In the genomic region with DNA sequence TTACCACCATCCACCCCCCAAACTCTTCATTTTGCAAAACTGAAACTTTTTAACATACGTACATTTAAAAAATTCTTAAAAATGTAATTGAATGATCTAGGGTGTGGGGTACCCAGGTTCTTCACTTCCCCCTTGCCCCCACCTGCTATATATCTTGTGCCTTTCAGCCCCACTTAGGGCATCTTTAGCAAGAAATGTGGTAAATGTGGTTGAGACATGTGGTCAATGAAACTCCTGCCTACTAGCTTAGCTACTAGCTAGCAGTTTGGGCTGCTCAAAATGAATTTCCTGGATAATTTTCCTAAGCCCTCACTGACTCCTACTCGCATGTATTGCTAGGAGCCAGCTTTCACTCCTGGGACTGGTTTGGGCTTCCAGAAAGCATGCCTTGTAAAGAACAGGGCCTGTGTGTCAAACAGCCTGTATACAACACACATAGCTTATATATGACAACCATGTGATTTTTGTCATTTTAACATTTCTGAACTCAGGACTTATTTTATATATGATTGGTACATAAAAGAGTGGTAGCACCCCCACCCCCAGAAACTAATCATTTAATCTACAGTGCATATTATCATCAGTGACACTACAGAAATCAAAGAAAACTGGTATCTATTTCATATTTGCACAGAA, we compare ENCODE assay signal across 1 cellular context.
TF ChIP-seq lines count a peak whose summit lies in the region.

No MANE protein-coding gene starts in this region.

TF ChIP-seq in GM12878, 131 proteins besides CTCF, POLR2A, EP300 and RAD21 (continued from another document and continues in another):
- peak; percentile 75; the same call in 1 of the 2 replicates for TF ChIP-seq ZNF592 (IDR thresholded peaks at IDR 0.05)
- TF ChIP-seq MTA3 (IDR thresholded peaks at IDR 0.05; ENCODE audit: borderline replicate concordance, low read length) = peak; percentile 78; the same call in 1 of the 2 replicates
- peak; percentile 56 for TF ChIP-seq MEF2B (IDR thresholded peaks at IDR 0.05; ENCODE audit: partially characterized antibody, poor library complexity, severe bottlenecking)
- TF ChIP-seq ATF2 (IDR thresholded peaks at IDR 0.05; ENCODE audit: low read length) = peak; percentile 47; the same call in 1 of the 2 replicates
- TF ChIP-seq FOXM1 (IDR thresholded peaks at IDR 0.05; ENCODE audit: low read depth, low read length) = peak; percentile 88; the same call in 1 of the 2 replicates
- TF ChIP-seq ETV6 (conservative IDR thresholded peaks at IDR 0.05 in 1 of 2, IDR thresholded peaks at IDR 0.05 in 1 of 2; ENCODE audit: borderline replicate concordance in 1 of 2, low read depth in 1 of 2) = no peak
- peak; percentile 81; the same call in 1 of the 2 replicates for TF ChIP-seq SPI1 (IDR thresholded peaks at IDR 0.05; ENCODE audit: borderline replicate concordance, insufficient read depth, low read depth, low read length)
- TF ChIP-seq IKZF2 (IDR thresholded peaks at IDR 0.05) = peak; percentile 90
- no peak for TF ChIP-seq MYB (IDR thresholded peaks at IDR 0.05; ENCODE audit: borderline replicate concordance, low read depth, low read length)
- no peak for TF ChIP-seq IRF3 (IDR thresholded peaks at IDR 0.05)
- TF ChIP-seq ZNF24 (IDR thresholded peaks at IDR 0.05) = 0 out of 2 replicates have a peak, but pooled peaks have one; percentile 49
- 0 out of 2 replicates have a peak, but pooled peaks have one; percentile 36 for TF ChIP-seq RCOR1 (conservative IDR thresholded peaks at IDR 0.05; ENCODE audit: low read depth, low read length)
- peak; percentile 89 for TF ChIP-seq IKZF1 (conservative IDR thresholded peaks at IDR 0.05)
- peak; percentile 68; the same call in 1 of the 2 replicates for TF ChIP-seq CREM (IDR thresholded peaks at IDR 0.05; ENCODE audit: low read depth)
- TF ChIP-seq, protein P1, sequence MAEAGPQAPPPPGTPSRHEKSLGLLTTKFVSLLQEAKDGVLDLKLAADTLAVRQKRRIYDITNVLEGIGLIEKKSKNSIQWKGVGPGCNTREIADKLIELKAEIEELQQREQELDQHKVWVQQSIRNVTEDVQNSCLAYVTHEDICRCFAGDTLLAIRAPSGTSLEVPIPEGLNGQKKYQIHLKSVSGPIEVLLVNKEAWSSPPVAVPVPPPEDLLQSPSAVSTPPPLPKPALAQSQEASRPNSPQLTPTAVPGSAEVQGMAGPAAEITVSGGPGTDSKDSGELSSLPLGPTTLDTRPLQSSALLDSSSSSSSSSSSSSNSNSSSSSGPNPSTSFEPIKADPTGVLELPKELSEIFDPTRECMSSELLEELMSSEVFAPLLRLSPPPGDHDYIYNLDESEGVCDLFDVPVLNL (IDR thresholded peaks at IDR 0.05; ENCODE audit: low read depth, low read length) = no peak
- TF ChIP-seq, protein P2, sequence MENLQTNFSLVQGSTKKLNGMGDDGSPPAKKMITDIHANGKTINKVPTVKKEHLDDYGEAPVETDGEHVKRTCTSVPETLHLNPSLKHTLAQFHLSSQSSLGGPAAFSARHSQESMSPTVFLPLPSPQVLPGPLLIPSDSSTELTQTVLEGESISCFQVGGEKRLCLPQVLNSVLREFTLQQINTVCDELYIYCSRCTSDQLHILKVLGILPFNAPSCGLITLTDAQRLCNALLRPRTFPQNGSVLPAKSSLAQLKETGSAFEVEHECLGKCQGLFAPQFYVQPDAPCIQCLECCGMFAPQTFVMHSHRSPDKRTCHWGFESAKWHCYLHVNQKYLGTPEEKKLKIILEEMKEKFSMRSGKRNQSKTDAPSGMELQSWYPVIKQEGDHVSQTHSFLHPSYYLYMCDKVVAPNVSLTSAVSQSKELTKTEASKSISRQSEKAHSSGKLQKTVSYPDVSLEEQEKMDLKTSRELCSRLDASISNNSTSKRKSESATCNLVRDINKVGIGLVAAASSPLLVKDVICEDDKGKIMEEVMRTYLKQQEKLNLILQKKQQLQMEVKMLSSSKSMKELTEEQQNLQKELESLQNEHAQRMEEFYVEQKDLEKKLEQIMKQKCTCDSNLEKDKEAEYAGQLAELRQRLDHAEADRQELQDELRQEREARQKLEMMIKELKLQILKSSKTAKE (IDR thresholded peaks at IDR 0.05; ENCODE audit: low read depth, poor library complexity, severe bottlenecking) = peak; percentile 79
- TF ChIP-seq NBN (IDR thresholded peaks at IDR 0.05) = peak; percentile 14; the same call in 1 of the 2 replicates
- no peak for TF ChIP-seq BCLAF1 (IDR thresholded peaks at IDR 0.05)
- TF ChIP-seq CEBPB (IDR thresholded peaks at IDR 0.05; ENCODE audit: borderline replicate concordance in 1 of 2, low read depth in 2 of 2, low read length in 2 of 2) = 0 out of 4 replicates have a peak, but pooled peaks of 1 of the 2 experiments have one; percentile 30
- peak; percentile 96 for TF ChIP-seq EED (IDR thresholded peaks at IDR 0.05; ENCODE audit: low read depth)
- TF ChIP-seq KLF5 (IDR thresholded peaks at IDR 0.05; ENCODE audit: partially characterized antibody) = peak; percentile 38
- no peak for TF ChIP-seq NKRF (conservative IDR thresholded peaks at IDR 0.05)
- TF ChIP-seq, protein P3, sequence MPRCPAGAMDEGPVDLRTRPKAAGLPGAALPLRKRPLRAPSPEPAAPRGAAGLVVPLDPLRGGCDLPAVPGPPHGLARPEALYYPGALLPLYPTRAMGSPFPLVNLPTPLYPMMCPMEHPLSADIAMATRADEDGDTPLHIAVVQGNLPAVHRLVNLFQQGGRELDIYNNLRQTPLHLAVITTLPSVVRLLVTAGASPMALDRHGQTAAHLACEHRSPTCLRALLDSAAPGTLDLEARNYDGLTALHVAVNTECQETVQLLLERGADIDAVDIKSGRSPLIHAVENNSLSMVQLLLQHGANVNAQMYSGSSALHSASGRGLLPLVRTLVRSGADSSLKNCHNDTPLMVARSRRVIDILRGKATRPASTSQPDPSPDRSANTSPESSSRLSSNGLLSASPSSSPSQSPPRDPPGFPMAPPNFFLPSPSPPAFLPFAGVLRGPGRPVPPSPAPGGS (IDR thresholded peaks at IDR 0.05; ENCODE audit: borderline replicate concordance, insufficient read depth, low read depth, low read length, poor library complexity, severe bottlenecking) = no peak
- no peak for TF ChIP-seq KAT2A (conservative IDR thresholded peaks at IDR 0.05; ENCODE audit: control insufficient read depth, low read depth, low read length)
- TF ChIP-seq TBL1XR1 (IDR thresholded peaks at IDR 0.05; ENCODE audit: low read depth, low read length) = peak; percentile 68; the same call in 1 of the 2 replicates
- peak; percentile 37; the same call in 1 of the 2 replicates for TF ChIP-seq ATF7 (IDR thresholded peaks at IDR 0.05; ENCODE audit: low read depth)
- TF ChIP-seq GATAD2B (conservative IDR thresholded peaks at IDR 0.05; ENCODE audit: low read depth) = peak; percentile 61; the same call in 1 of the 2 replicates
- TF ChIP-seq PAX5 (IDR thresholded peaks at IDR 0.05; ENCODE audit: borderline replicate concordance, low read depth, low read length) = peak; percentile 81; the same call in 1 of the 2 replicates
- TF ChIP-seq ZNF687 (IDR thresholded peaks at IDR 0.05) = peak; percentile 70
